Comparison of ENCODE assay signal across 8 cellular contexts in the genomic region with DNA sequence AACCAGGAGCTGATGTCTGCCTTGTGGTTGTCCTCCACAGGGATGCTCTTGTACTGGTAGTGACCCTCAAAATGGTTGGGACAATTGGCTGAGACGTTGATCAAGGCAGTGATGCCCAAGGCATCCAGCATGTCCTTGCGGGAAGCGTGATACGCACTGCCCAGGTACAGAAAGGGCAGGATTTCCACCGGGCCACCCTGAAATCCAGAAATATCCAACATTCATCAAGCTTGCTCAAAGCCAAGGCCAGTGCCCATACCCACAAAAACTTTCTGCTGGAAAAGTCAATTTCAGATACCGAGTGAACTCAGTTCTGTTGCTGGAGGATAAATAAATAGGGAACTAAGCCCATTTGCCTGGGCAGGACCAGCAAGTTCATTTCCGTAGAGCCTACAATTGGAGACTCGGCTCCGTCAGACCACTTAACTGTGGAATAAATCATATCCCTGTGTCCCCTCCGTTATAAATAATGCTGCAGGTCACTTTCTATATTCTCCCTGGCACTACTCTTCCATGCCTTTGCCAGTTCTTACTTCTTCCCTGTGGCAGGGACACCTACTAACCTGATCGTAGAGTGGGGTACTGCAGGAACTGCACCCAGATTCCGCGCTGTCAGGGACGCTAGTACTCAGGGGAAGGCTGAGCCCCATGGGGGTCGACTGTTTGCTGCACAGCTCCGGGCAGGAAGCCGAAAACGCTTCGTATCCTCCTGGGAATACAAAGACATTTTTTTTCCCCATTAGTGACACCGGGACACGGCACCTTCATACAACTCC. TPM values are rescaled to one million over a fixed set of nuclear protein-coding genes. Genes with fewer than 3 reads are reported as not detected.
DNase-seq lines count a peak whose midpoint lies in the region; ATAC-seq and TF ChIP-seq lines count a peak whose summit lies in the region.

No MANE protein-coding gene starts in this region.

- ATAC-seq in HG02759 (IDR thresholded peaks at IDR 0.05; ENCODE audit: unreplicated experiment), result no peak
- ATAC-seq in GM19351 (IDR thresholded peaks at IDR 0.05; ENCODE audit: unreplicated experiment), result no peak

- H3K9me3 ChIP-seq in Peyer's patch (no peaks in the 10 kb centered on the region), uterus (no peaks in the 10 kb centered on the region)
- no peaks in the 10 kb centered on the region for H3K9me3 ChIP-seq in effector memory CD4-positive, alpha-beta T cell (ENCODE audit: control insufficient read depth, low read length)

- TF ChIP-seq POLR2A in Peyer's patch (IDR thresholded peaks at IDR 0.05) (peak in 1 of 2 donors; percentile 17), uterus (IDR thresholded peaks at IDR 0.05) (peak in 1 of 2 donors; percentile 10)

- no peaks in the 10 kb centered on the region for H3K27me3 ChIP-seq in Peyer's patch
- no peaks in the 10 kb centered on the region for H3K27me3 ChIP-seq in effector memory CD4-positive, alpha-beta T cell (replicated peaks; ENCODE audit: control insufficient read depth, insufficient read depth, low read length, poor library complexity, severe bottlenecking)
- no peaks in the 10 kb centered on the region for H3K27me3 ChIP-seq in uterus

- no peak for TF ChIP-seq CTCF in GM12875 (IDR thresholded peaks at IDR 0.05; ENCODE audit: borderline replicate concordance, insufficient read depth, low read depth, low read length)
- TF ChIP-seq CTCF in Peyer's patch (IDR thresholded peaks at IDR 0.05), result no peak
- TF ChIP-seq CTCF in uterus (IDR thresholded peaks at IDR 0.05), result no peak

- H3K27ac ChIP-seq in Peyer's patch (peak overlapping the region; percentile 99 to 100 (median 100)), uterus (peak overlapping the region; percentile 99)
- H3K27ac ChIP-seq in effector memory CD4-positive, alpha-beta T cell (ENCODE audit: insufficient read depth, low read length, poor library complexity, severe bottlenecking), result peak overlapping the region; percentile 100

- H3K4me1 ChIP-seq in Peyer's patch, result peaks cover 11 to 40% (median 16%) of the 10 kb centered on the region in 4 donors
- H3K4me1 ChIP-seq in effector memory CD4-positive, alpha-beta T cell (ENCODE audit: control insufficient read depth, insufficient read depth, low read length, poor library complexity, severe bottlenecking), result peaks cover 54% of the 10 kb centered on the region
- peaks cover 0 to 3% of the 10 kb centered on the region in 2 donors for H3K4me1 ChIP-seq in uterus

- intact Hi-C loops in uterus (cut with DNase I; ENCODE audit: low total_unique reads), result loop anchor here (5.0 to 10.0 kb wide), 3 partner anchors 52 to 135 kb away; no protein-coding TSS in a partner anchor

- DNase-seq in Peyer's patch (peak in 2 of 3 donors; percentile 37 to 62), midbrain (lab: John Stamatoyannopoulos, UW) (peak; percentile 55), uterus (peak in 1 of 2 donors; percentile 58), SHP77 treated with DMSO at 0.1 percent for 48 hours (lab: John Stamatoyannopoulos, UW) (no peak)
- DNase-seq in effector memory CD4-positive, alpha-beta T cell, result no peak

- H3K4me3 ChIP-seq in GM12875 (ENCODE audit: low read depth, low read length), result peak overlapping the region; percentile 90
- H3K4me3 ChIP-seq in Peyer's patch, result peak overlapping the region; percentile 54 to 95 (median 80)
- peak overlapping the region; percentile 55 for H3K4me3 ChIP-seq in effector memory CD4-positive, alpha-beta T cell (ENCODE audit: insufficient read depth, low read depth, low read length, poor library complexity, severe bottlenecking)
- H3K4me3 ChIP-seq in uterus, result peak overlapping the region; percentile 68 to 85

- peaks cover 0 to 34% (median 5%) of the 10 kb centered on the region in 3 donors for H3K36me3 ChIP-seq in Peyer's patch
- H3K36me3 ChIP-seq in effector memory CD4-positive, alpha-beta T cell (ENCODE audit: control insufficient read depth, insufficient read depth, low read length), result peaks cover 24% of the 10 kb centered on the region
- no peaks in the 10 kb centered on the region for H3K36me3 ChIP-seq in uterus

RNA-seq across cellular contexts. Expression of a gene that starts 1.2 kb away (rescaled TPM):
- total RNA-seq in Peyer's patch (100 to 1,000 TPM; 155 to 427 (median 285) TPM), uterus (1,000 to 10,000 TPM in 1 of 4 donors, 100 to 1,000 TPM in 3; 189 to 2,046 (median 515) TPM)

Comparison
In these comparisons a context has a peak if more than half of its experiments do, and no peak if none do; other contexts are left out.
1. DNase-seq: peak in Peyer's patch (2 of 3) and midbrain (single experiment); none in effector memory CD4-positive, alpha-beta T cell (0 of 3) and SHP77 treated with DMSO at 0.1 percent for 48 hours (single experiment).
2. Peak in every context shown above with its lines, with median percentiles within 50 percentile points of each other: H3K4me3 ChIP-seq and H3K27ac ChIP-seq.